1 cellular context compared by ENCODE assay signal in the genomic region with DNA sequence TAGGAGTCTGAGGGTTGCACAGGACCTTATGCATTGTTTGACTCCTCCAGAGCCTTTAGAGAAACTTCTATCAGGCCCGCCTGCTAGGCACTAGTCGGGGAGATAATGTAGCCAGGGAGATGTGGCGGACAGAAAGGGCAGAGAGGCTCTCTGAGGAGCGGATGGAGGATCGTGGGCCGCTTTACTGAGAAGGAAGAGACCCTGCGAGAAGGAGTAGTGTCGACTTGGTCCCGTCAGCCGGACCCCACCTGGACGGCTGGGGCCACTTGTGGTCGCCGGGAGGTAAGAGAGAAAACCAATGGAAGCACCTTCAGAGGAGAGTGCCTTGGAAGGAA.
TF ChIP-seq lines count a peak whose summit lies in the region.

No MANE protein-coding gene starts in this region.

TF ChIP-seq in IMR-90, 13 proteins besides CTCF, POLR2A, EP300 and RAD21:
- TF ChIP-seq FOS (IDR thresholded peaks at IDR 0.05; ENCODE audit: low read depth, low read length) (no peak), MAZ (IDR thresholded peaks at IDR 0.05; ENCODE audit: borderline replicate concordance, low read depth, low read length) (no peak), RCOR1 (IDR thresholded peaks at IDR 0.05; ENCODE audit: insufficient replicate concordance, low read length) (no peak), NFE2L2 (IDR thresholded peaks at IDR 0.05; ENCODE audit: low read depth, low read length) (no peak), MAFK (IDR thresholded peaks at IDR 0.05; ENCODE audit: low read depth, low read length) (no peak), BHLHE40 (IDR thresholded peaks at IDR 0.05; ENCODE audit: low read depth, low read length) (no peak), RFX5 (IDR thresholded peaks at IDR 0.05; ENCODE audit: low read depth, low read length) (no peak), SMC3 (IDR thresholded peaks at IDR 0.05; ENCODE audit: low read depth, low read length) (no peak), CHD1 (IDR thresholded peaks at IDR 0.05; ENCODE audit: low read depth, low read length) (no peak), MXI1 (IDR thresholded peaks at IDR 0.05; ENCODE audit: borderline replicate concordance, low read depth, low read length) (no peak), CEBPB (IDR thresholded peaks at IDR 0.05; ENCODE audit: low read depth, low read length) (no peak)
- TF ChIP-seq, protein P1, sequence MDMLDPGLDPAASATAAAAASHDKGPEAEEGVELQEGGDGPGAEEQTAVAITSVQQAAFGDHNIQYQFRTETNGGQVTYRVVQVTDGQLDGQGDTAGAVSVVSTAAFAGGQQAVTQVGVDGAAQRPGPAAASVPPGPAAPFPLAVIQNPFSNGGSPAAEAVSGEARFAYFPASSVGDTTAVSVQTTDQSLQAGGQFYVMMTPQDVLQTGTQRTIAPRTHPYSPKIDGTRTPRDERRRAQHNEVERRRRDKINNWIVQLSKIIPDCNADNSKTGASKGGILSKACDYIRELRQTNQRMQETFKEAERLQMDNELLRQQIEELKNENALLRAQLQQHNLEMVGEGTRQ (IDR thresholded peaks at IDR 0.05; ENCODE audit: low read depth, low read length), result no peak
- TF ChIP-seq, protein P2, sequence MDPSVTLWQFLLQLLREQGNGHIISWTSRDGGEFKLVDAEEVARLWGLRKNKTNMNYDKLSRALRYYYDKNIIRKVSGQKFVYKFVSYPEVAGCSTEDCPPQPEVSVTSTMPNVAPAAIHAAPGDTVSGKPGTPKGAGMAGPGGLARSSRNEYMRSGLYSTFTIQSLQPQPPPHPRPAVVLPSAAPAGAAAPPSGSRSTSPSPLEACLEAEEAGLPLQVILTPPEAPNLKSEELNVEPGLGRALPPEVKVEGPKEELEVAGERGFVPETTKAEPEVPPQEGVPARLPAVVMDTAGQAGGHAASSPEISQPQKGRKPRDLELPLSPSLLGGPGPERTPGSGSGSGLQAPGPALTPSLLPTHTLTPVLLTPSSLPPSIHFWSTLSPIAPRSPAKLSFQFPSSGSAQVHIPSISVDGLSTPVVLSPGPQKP (IDR thresholded peaks at IDR 0.05; ENCODE audit: borderline replicate concordance, low read depth, low read length), result no peak
